10 cellular contexts compared by ENCODE assay signal in genomic region chr12:96218989-96219678, GRCh38. TPM values are rescaled to one million over a fixed set of nuclear protein-coding genes. Genes with fewer than 3 reads are reported as not detected.
DNase-seq lines count a peak whose midpoint lies in the region; ATAC-seq and TF ChIP-seq lines count a peak whose summit lies in the region.
"Had no signal": no experiment of that assay in that cellular context is flagged by ENCODE, and none has a peak within 500 bp of the region (broad histone marks: within the 10 kb centered on the region; RNA-seq: fewer than 3 reads in every experiment).

No MANE protein-coding gene starts in this region.

- H3K9me3 ChIP-seq in Panc1 (ENCODE audit: control insufficient read depth, insufficient read depth, low read depth, low read length): no peaks in the 10 kb centered on the region

- peak overlapping the region; percentile 2 for H3K27ac Mint-ChIP-seq in activated T-cell treated with anti-CD3 and anti-CD28 coated beads, Interleukin-2, amount 50 U/mL, for 24 hours
- peak overlapping the region; percentile 86 for H3K27ac Mint-ChIP-seq in stimulated activated effector memory CD8-positive, alpha-beta T cell treated with anti-CD3 and anti-CD28 coated beads, Interleukin-12 subunit alpha, Interleukin-12 subunit beta, amount 100 ng/mL, for 72 hours
- no peak overlapping the region for H3K27ac Mint-ChIP-seq in activated CD8-positive, alpha-beta T cell treated with anti-CD3 and anti-CD28 coated beads, Interleukin-2, amount 10 ng/mL, durations not matched to agents 7 days and 5 days

- H3K36me3 ChIP-seq in Panc1 (ENCODE audit: control insufficient read depth, insufficient read depth, low read length): no peaks in the 10 kb centered on the region

- CTCF ChIA-PET in Panc1 (lab: Charles Lee): interaction anchor here (0.7 kb wide), 1 partner anchor 17 kb away, joined by 4 read pairs; no protein-coding TSS in a partner anchor
- CTCF ChIA-PET in activated CD8-positive, alpha-beta T cell treated with anti-CD3 and anti-CD28 coated beads, Interleukin-2, amount 10 ng/mL, durations not matched to agents 7 days and 5 days (lab: Charles Lee): interaction anchor here (1.0 to 1.6 kb wide), 2 partner anchors 182 to 297 kb away, joined by 5 read pairs; no protein-coding TSS in a partner anchor

- no peak for TF ChIP-seq CTCF in Panc1 (IDR thresholded peaks at IDR 0.05)

- no peaks in the 10 kb centered on the region for H3K27me3 ChIP-seq in Panc1 (ENCODE audit: control insufficient read depth, insufficient read depth, low read length)

- H3K27ac ChIP-seq in Panc1 (ENCODE audit: low read length) (peak overlapping the region; percentile 89), epithelial cell of prostate (peak overlapping the region; percentile 100)

- no peaks in the 10 kb centered on the region for H3K9me3 Mint-ChIP-seq in activated T-cell treated with anti-CD3 and anti-CD28 coated beads, Interleukin-2, amount 50 U/mL, for 24 hours
- no peaks in the 10 kb centered on the region for H3K9me3 Mint-ChIP-seq in activated T-cell treated with anti-CD3 and anti-CD28 coated beads, Interleukin-2, amount 50 U/mL, for 4 hours
- H3K9me3 Mint-ChIP-seq in stimulated activated effector memory CD8-positive, alpha-beta T cell treated with anti-CD3 and anti-CD28 coated beads, Interleukin-12 subunit alpha, Interleukin-12 subunit beta, amount 100 ng/mL, for 72 hours: no peaks in the 10 kb centered on the region
- H3K9me3 Mint-ChIP-seq in activated CD8-positive, alpha-beta T cell treated with anti-CD3 and anti-CD28 coated beads, Interleukin-2, amount 10 ng/mL, durations not matched to agents 7 days and 5 days (ENCODE audit: insufficient read depth): peaks cover 9% of the 10 kb centered on the region
- H3K9me3 Mint-ChIP-seq: immature natural killer cell had no signal

- in situ Hi-C loops in Panc1 (cut with HindIII; ENCODE audit: low pct_unique_long_range_greater_than_20kb, low sequenced_read_pairs): no loop called here

- ATAC-seq in activated T-cell treated with anti-CD3 and anti-CD28 coated beads, Interleukin-2, amount 50 U/mL, for 4 hours: no peak
- ATAC-seq in Panc1 (peak; percentile 36), HG02623 (IDR thresholded peaks at IDR 0.05; ENCODE audit: unreplicated experiment) (no peak)
- no peak for ATAC-seq in stimulated activated effector memory CD8-positive, alpha-beta T cell treated with anti-CD3 and anti-CD28 coated beads, Interleukin-12 subunit alpha, Interleukin-12 subunit beta, amount 100 ng/mL, for 72 hours
- ATAC-seq in activated CD8-positive, alpha-beta T cell treated with anti-CD3 and anti-CD28 coated beads, Interleukin-2, amount 10 ng/mL, durations not matched to agents 7 days and 5 days: no peak

- H3K4me3 Mint-ChIP-seq in activated T-cell treated with anti-CD3 and anti-CD28 coated beads, Interleukin-2, amount 50 U/mL, for 24 hours: no peak overlapping the region
- H3K4me3 Mint-ChIP-seq in activated T-cell treated with anti-CD3 and anti-CD28 coated beads, Interleukin-2, amount 50 U/mL, for 4 hours: no peak overlapping the region
- H3K4me3 Mint-ChIP-seq in stimulated activated effector memory CD8-positive, alpha-beta T cell treated with anti-CD3 and anti-CD28 coated beads, Interleukin-12 subunit alpha, Interleukin-12 subunit beta, amount 100 ng/mL, for 72 hours: peak overlapping the region; percentile 44
- H3K4me3 Mint-ChIP-seq in activated CD8-positive, alpha-beta T cell treated with anti-CD3 and anti-CD28 coated beads, Interleukin-2, amount 10 ng/mL, durations not matched to agents 7 days and 5 days: no peak overlapping the region
- H3K4me3 Mint-ChIP-seq: immature natural killer cell had no signal

- intact Hi-C loops in Panc1 (cut with micrococcal nuclease; ENCODE audit: unreplicated experiment): loop anchor here (5.0 kb wide), 2 partner anchors 183 to 298 kb away; partner anchors contain the start of gene CDK17

- H3K27me3 Mint-ChIP-seq in activated T-cell treated with anti-CD3 and anti-CD28 coated beads, Interleukin-2, amount 50 U/mL, for 24 hours: no peaks in the 10 kb centered on the region
- no peaks in the 10 kb centered on the region for H3K27me3 Mint-ChIP-seq in activated T-cell treated with anti-CD3 and anti-CD28 coated beads, Interleukin-2, amount 50 U/mL, for 4 hours (ENCODE audit: low read depth)
- no peaks in the 10 kb centered on the region for H3K27me3 Mint-ChIP-seq in activated CD8-positive, alpha-beta T cell treated with anti-CD3 and anti-CD28 coated beads, Interleukin-2, amount 10 ng/mL, durations not matched to agents 7 days and 5 days (ENCODE audit: low read depth)

- BruUV-seq in Panc1 (replicated peaks; lab: Mats Ljungman, UMichigan): no TSS peak

- no peak for DNase-seq in activated T-cell treated with anti-CD3 and anti-CD28 coated beads, Interleukin-2, amount 50 U/mL, for 24 hours
- DNase-seq in activated T-cell treated with anti-CD3 and anti-CD28 coated beads, Interleukin-2, amount 50 U/mL, for 4 hours: no peak
- DNase-seq in Panc1 (ENCODE audit: low read depth, low spot score): no peak
- DNase-seq in epithelial cell of prostate (ENCODE audit: low read depth, low spot score): peak; percentile 57
- no peak for DNase-seq in stimulated activated effector memory CD8-positive, alpha-beta T cell treated with anti-CD3 and anti-CD28 coated beads, Interleukin-12 subunit alpha, Interleukin-12 subunit beta, amount 100 ng/mL, for 72 hours (ENCODE audit: low spot score in 2 of 2)
- DNase-seq in activated CD8-positive, alpha-beta T cell treated with anti-CD3 and anti-CD28 coated beads, Interleukin-2, amount 10 ng/mL, durations not matched to agents 7 days and 5 days: no peak
- DNase-seq in NAMALWA (ENCODE audit: low spot score): no peak
- DNase-seq: immature natural killer cell; stimulated activated CD4-positive, alpha-beta T cell treated with anti-CD3 and anti-CD28 coated beads, Interleukin-2, amount 100 ng/mL, for 24 hours had no signal

- peak overlapping the region; percentile 21 to 49 for H3K4me3 ChIP-seq in Panc1 (ENCODE audit: low read depth in 2 of 2, low read length in 2 of 2)

- POLR2A ChIA-PET in Panc1 (lab: Charles Lee): interaction anchor here (0.6 kb wide), 1 partner anchor 187 kb away, joined by 3 read pairs; no protein-coding TSS in a partner anchor
- POLR2A ChIA-PET in activated CD8-positive, alpha-beta T cell treated with anti-CD3 and anti-CD28 coated beads, Interleukin-2, amount 10 ng/mL, durations not matched to agents 7 days and 5 days (lab: Charles Lee): interaction anchor here (0.6 kb wide), 1 partner anchor 173 kb away, joined by 3 read pairs; no protein-coding TSS in a partner anchor

- H3K36me3 Mint-ChIP-seq in activated T-cell treated with anti-CD3 and anti-CD28 coated beads, Interleukin-2, amount 50 U/mL, for 24 hours (ENCODE audit: low read depth): peaks cover 82% of the 10 kb centered on the region
- H3K36me3 Mint-ChIP-seq in activated T-cell treated with anti-CD3 and anti-CD28 coated beads, Interleukin-2, amount 50 U/mL, for 4 hours (ENCODE audit: insufficient read depth): peaks cover 32% of the 10 kb centered on the region
- H3K36me3 Mint-ChIP-seq in stimulated activated effector memory CD8-positive, alpha-beta T cell treated with anti-CD3 and anti-CD28 coated beads, Interleukin-12 subunit alpha, Interleukin-12 subunit beta, amount 100 ng/mL, for 72 hours: peaks cover 69% of the 10 kb centered on the region
- peaks cover 28% of the 10 kb centered on the region for H3K36me3 Mint-ChIP-seq in activated CD8-positive, alpha-beta T cell treated with anti-CD3 and anti-CD28 coated beads, Interleukin-2, amount 10 ng/mL, durations not matched to agents 7 days and 5 days (ENCODE audit: low read depth)

- peaks cover 64% of the 10 kb centered on the region for H3K4me1 Mint-ChIP-seq in activated T-cell treated with anti-CD3 and anti-CD28 coated beads, Interleukin-2, amount 50 U/mL, for 24 hours (ENCODE audit: low read depth)
- peaks cover 29% of the 10 kb centered on the region for H3K4me1 Mint-ChIP-seq in activated T-cell treated with anti-CD3 and anti-CD28 coated beads, Interleukin-2, amount 50 U/mL, for 4 hours (ENCODE audit: low read depth)
- peaks cover 77% of the 10 kb centered on the region for H3K4me1 Mint-ChIP-seq in stimulated activated effector memory CD8-positive, alpha-beta T cell treated with anti-CD3 and anti-CD28 coated beads, Interleukin-12 subunit alpha, Interleukin-12 subunit beta, amount 100 ng/mL, for 72 hours
- H3K4me1 Mint-ChIP-seq in activated CD8-positive, alpha-beta T cell treated with anti-CD3 and anti-CD28 coated beads, Interleukin-2, amount 10 ng/mL, durations not matched to agents 7 days and 5 days (ENCODE audit: low read depth): peaks cover 36% of the 10 kb centered on the region

- peaks cover 18% of the 10 kb centered on the region for H3K4me1 ChIP-seq in Panc1 (ENCODE audit: control insufficient read depth, insufficient read depth, low read length)

RNA-seq across cellular contexts. Expression of gene ELK3, which starts 25.0 kb away (rescaled TPM):
- total RNA-seq in activated T-cell treated with anti-CD3 and anti-CD28 coated beads, Interleukin-2, amount 50 U/mL, for 4 hours: 10 to 100 TPM; 33.8 to 43.1 (median 33.9) TPM
- 25.1 TPM for total RNA-seq in Panc1 (2021; ENCODE audit: unreplicated experiment)
- 21.8 TPM for polyA plus RNA-seq in Panc1 (2012; ENCODE audit: insufficient read length)
- 10 to 100 TPM; 17.6 to 18.1 TPM for total RNA-seq in activated CD8-positive, alpha-beta T cell treated with anti-CD3 and anti-CD28 coated beads, Interleukin-2, amount 10 ng/mL, durations not matched to agents 7 days and 5 days
